Comparison of ENCODE assay signal across 11 cellular contexts in the genomic region with DNA sequence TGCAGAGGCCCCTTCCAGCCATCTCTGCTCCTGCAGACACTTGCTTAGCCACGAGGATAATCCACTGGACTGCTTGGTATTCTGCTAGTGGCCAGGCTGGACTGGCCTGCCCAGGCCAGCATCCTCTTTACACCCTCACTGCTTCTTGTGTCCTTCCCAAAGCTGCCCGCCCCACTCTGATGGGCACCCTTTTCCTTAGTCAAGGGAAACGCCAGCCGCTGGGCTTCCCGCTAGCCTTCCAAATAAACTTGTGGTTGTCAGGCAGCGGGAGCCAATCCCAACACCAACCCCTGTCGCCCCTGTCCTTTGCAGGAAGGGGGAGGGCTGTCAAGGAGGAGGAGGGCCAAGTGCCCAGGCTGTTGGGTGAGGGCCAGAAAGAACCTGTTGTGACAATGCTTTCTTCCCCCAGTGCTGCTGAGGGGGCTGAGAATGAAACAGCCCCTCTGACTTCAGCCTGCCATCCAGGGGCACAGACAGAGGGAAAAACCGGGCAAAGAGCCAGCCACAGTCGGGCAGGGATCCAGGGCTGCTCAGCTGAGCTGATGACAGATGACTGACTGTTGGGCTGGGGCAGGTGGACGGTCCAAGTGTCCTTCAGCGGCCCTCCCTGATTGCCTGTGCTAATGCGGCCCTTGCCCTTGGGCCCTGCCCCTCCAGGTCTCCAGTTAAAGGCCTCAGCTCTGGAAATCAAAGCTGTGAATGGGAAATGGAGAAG. TPM values are rescaled to one million over a fixed set of nuclear protein-coding genes. Genes with fewer than 3 reads are reported as not detected.
DNase-seq lines count a peak whose midpoint lies in the region; ATAC-seq, FAIRE-seq and TF ChIP-seq lines count a peak whose summit lies in the region.
"Not testable (repeated sequence)": the region's sequence is repeated elsewhere in the genome, so short reads cannot be mapped to it uniquely, and the experiment has no call there.
"Had no signal": no experiment of that assay in that cellular context is flagged by ENCODE, and none has a peak within 500 bp of the region (broad histone marks: within the 10 kb centered on the region; RNA-seq: fewer than 3 reads in every experiment).

No MANE protein-coding gene starts in this region.

- in situ Hi-C loops in Panc1 (cut with HindIII; ENCODE audit: low pct_unique_long_range_greater_than_20kb, low sequenced_read_pairs); K562 (cut with MboI): not testable (repeated sequence)

- not testable (repeated sequence) for TF ChIP-seq CTCF in Panc1 (IDR thresholded peaks at IDR 0.05); K562 (IDR thresholded peaks at IDR 0.05 in 2 of 3, conservative IDR thresholded peaks at IDR 0.05 in 1 of 3; ENCODE audit: insufficient read depth in 2 of 3, low read depth in 1 of 3, low read length in 3 of 3); gastroesophageal sphincter (IDR thresholded peaks at IDR 0.05); psoas muscle (IDR thresholded peaks at IDR 0.05)

- not testable (repeated sequence) for H3K27me3 ChIP-seq in Panc1 (ENCODE audit: control insufficient read depth, insufficient read depth, low read length); gastroesophageal sphincter; layer of hippocampus (ENCODE audit: control insufficient read depth, insufficient read depth, low read length); aorta (ENCODE audit: control insufficient read depth in 1 of 2, insufficient read depth in 2 of 2, low read length in 1 of 2)
- peaks cover 10 to 36% of the 10 kb centered on the region in 2 experiments; a peak in 4 of 5 replicates for H3K27me3 ChIP-seq in K562 (ENCODE audit: control insufficient read depth in 2 of 2, insufficient read depth in 2 of 2, low read length in 2 of 2)
- H3K27me3 ChIP-seq in psoas muscle (ENCODE audit: insufficient read depth in 3 of 3, low read length in 2 of 3): peaks cover 0 to 15% (median 0%) of the 10 kb centered on the region in 3 donors

- H3K4me3 ChIP-seq in Panc1 (ENCODE audit: low read depth in 2 of 2, low read length in 2 of 2); K562; gastroesophageal sphincter; psoas muscle; aorta (ENCODE audit: low read length in 2 of 2): not testable (repeated sequence)

- not testable (repeated sequence) for H3K9me3 ChIP-seq in Panc1 (ENCODE audit: control insufficient read depth, insufficient read depth, low read depth, low read length); K562 (replicated peaks; ENCODE audit: control insufficient read depth, insufficient read depth, low read depth, low read length); gastroesophageal sphincter; psoas muscle; aorta (ENCODE audit: control insufficient read depth, low read length)

- not testable (repeated sequence) for H3K36me3 ChIP-seq in Panc1 (ENCODE audit: control insufficient read depth, insufficient read depth, low read length); K562 (ENCODE audit: control insufficient read depth, insufficient read depth, low read length); gastroesophageal sphincter; psoas muscle (ENCODE audit: insufficient read depth in 1 of 2, low read depth in 1 of 2); aorta (ENCODE audit: control insufficient read depth in 1 of 2, insufficient read depth in 2 of 2, low read length in 1 of 2)

- DNase-seq in DMS53 (lab: John Stamatoyannopoulos, UW) (peak; percentile 62), NCI-H1694 (lab: John Stamatoyannopoulos, UW) (peak; percentile 48), psoas muscle (peak; percentile 51 to 76), aorta (peak; percentile 58 to 85)
- not testable (repeated sequence) for DNase-seq in Panc1 (ENCODE audit: low read depth, low spot score); K562 (ENCODE audit: extremely low read depth in 1 of 4, low spot score in 3 of 4)

- TF ChIP-seq RAD21 in K562 (CRISPR knock-in tag; conservative IDR thresholded peaks at IDR 0.05 in 1 of 2, IDR thresholded peaks at IDR 0.05 in 1 of 2): not testable (repeated sequence)

- H3K9me1 ChIP-seq in K562 (ENCODE audit: control insufficient read depth, insufficient read depth, low read length): not testable (repeated sequence)

- H3K4me2 ChIP-seq in K562 (ENCODE audit: insufficient read depth, low read length): not testable (repeated sequence)

- H3K79me2 ChIP-seq in K562 (ENCODE audit: control insufficient read depth, insufficient read depth, low read length): not testable (repeated sequence)

- not testable (repeated sequence) for H2AFZ ChIP-seq in K562 (ENCODE audit: low read depth, low read length)

- not testable (repeated sequence) for TF ChIP-seq EP300 in K562 (IDR thresholded peaks at IDR 0.05; ENCODE audit: low read length); gastroesophageal sphincter (IDR thresholded peaks at IDR 0.05)

- intact Hi-C loops in Panc1 (cut with micrococcal nuclease; ENCODE audit: unreplicated experiment); K562 (cut with micrococcal nuclease); psoas muscle (cut with DNase I); aorta (cut with DNase I): not testable (repeated sequence)

- not testable (repeated sequence) for H3K9ac ChIP-seq in K562 (ENCODE audit: insufficient read depth in 1 of 2, low read depth in 2 of 2, low read length in 2 of 2)

- FAIRE-seq in K562 (lab: Jason Lieb, UNC): not testable (repeated sequence)

- H3K4me1 ChIP-seq in Panc1 (ENCODE audit: control insufficient read depth, insufficient read depth, low read length); psoas muscle; aorta (ENCODE audit: control insufficient read depth in 1 of 2, insufficient read depth in 2 of 2, low read length in 2 of 2): not testable (repeated sequence)
- H3K4me1 ChIP-seq in K562 (replicated peaks in 1 of 2; ENCODE audit: control insufficient read depth in 2 of 2, insufficient read depth in 2 of 2, low read length in 2 of 2): peaks cover 0 to 13% of the 10 kb centered on the region in 2 experiments; a peak in 2 of 5 replicates
- H3K4me1 ChIP-seq in gastroesophageal sphincter: peaks cover 0 to 41% (median 0%) of the 10 kb centered on the region in 3 donors

- POLR2A ChIA-PET in Panc1 (lab: Charles Lee); K562 (lab: Yijun Ruan, JAX): not testable (repeated sequence)

- CTCF ChIA-PET in Panc1 (lab: Charles Lee); K562 (lab: Yijun Ruan, JAX; ENCODE audit: low intra/inter-chr PET ratio): not testable (repeated sequence)

- 5% methylated on average over 6 of the region's 12 CpGs for WGBS in K562 (ENCODE audit: insufficient coverage, low coverage, missing lambda C conversion rate)
- 0% methylated on average over 1 of the region's 12 CpGs; no CpG with 5 or more reads in 1 of the 2 donors for whole genome bisulfite sequencing in gastroesophageal sphincter (ENCODE audit: low coverage in 1 of 2), 2 donors
- 11 to 22% (median 19%) methylated on average over 5 to 10 of the region's 12 CpGs for WGBS in psoas muscle, 3 donors
- 2 to 3% methylated on average over 8 to 10 of the region's 12 CpGs for WGBS in aorta, 2 donors

- not testable (repeated sequence) for BruUV-seq in Panc1 (replicated peaks; lab: Mats Ljungman, UMichigan); K562 (replicated peaks; lab: Mats Ljungman, UMichigan)

- not testable (repeated sequence) for H4K20me1 ChIP-seq in K562 (replicated peaks; ENCODE audit: control insufficient read depth, insufficient read depth, low read length)

- not testable (repeated sequence) for TF ChIP-seq POLR2A in K562 (conservative IDR thresholded peaks at IDR 0.05); gastroesophageal sphincter (IDR thresholded peaks at IDR 0.05)

- H3K27ac ChIP-seq in Panc1 (ENCODE audit: low read length); K562 (ENCODE audit: extremely low read depth, low read depth, low read length); psoas muscle: not testable (repeated sequence)
- H3K27ac ChIP-seq in gastroesophageal sphincter: peak overlapping the region in 3 of 4 donors; percentile 64 to 66 (median 66)
- peak overlapping the region; percentile 59 for H3K27ac ChIP-seq in layer of hippocampus (ENCODE audit: low read depth, low read length)
- H3K27ac ChIP-seq in aorta (ENCODE audit: low read depth in 1 of 2, low read length in 2 of 2): peak overlapping the region in 1 of 2 donors; percentile 90

- ATAC-seq in Panc1: peak; percentile 62; the same call in 1 of the 2 replicates
- peak; percentile 42; the same call in 2 of the 3 replicates for ATAC-seq in K562
- not testable (repeated sequence) for ATAC-seq in gastroesophageal sphincter
- peak; percentile 86 to 94 (median 90) for ATAC-seq in psoas muscle
- ATAC-seq in aorta (ENCODE audit: low FRiP score): peak; percentile 54

RNA-seq across cellular contexts. Expression of a gene that starts 3.5 kb away (rescaled TPM):
- total RNA-seq in Panc1 (2021; ENCODE audit: unreplicated experiment) (0.05 TPM), K562 (2014; rRNA removed) (0.05 TPM in 1 of 2 replicates, not detected in the other), K562 (2014; rRNA removed; fragmentation: Illumina TruSeq; extraction: Trizol) (not detected in 2 replicates), K562 (2015; rRNA removed; fragmentation: Illumina TruSeq; extraction: Trizol) (not detected in 2 replicates), K562 (2021) (0.02 and 0.09 TPM in 2 replicates), gastroesophageal sphincter (1 to 10 TPM in 2 of 4 donors, under 1 TPM in 2; 0.62 to 3.2 (median 1.6) TPM), psoas muscle (under 1 TPM; 0.04 to 0.20 (median 0.15) TPM), aorta (1 to 10 TPM; 2.4 to 6.0 TPM)
- 0.04 TPM for polyA plus RNA-seq in Panc1 (2012; ENCODE audit: insufficient read length)
- 0.16 TPM in 1 of 2 replicates, not detected in the other for total RNA-seq in K562 (2011; cell fraction: chromatin; rRNA removed; ENCODE audit: low replicate concordance)
- under 0.01 TPM in 2 replicates for total RNA-seq in K562 (2011; cell fraction: nucleolus; rRNA removed)
- 0.07 and 0.08 TPM in 2 replicates for total RNA-seq in K562 (2011; cell fraction: nucleoplasm; rRNA removed)
- polyA plus RNA-seq in K562 (2011; rRNA removed) (0.01 TPM in 1 of 2 replicates, not detected in the other), K562 (2014; fragmentation: Illumina TruSeq; extraction: Trizol) (not detected in 2 replicates), K562 (2014; fragmentation: Nextera tagmentation; extraction: Ambion mirVana) (not detected), K562 (2014; rRNA removed) (not detected in 2 replicates), psoas muscle (1 to 10 TPM in 1 of 3 donors, under 1 TPM in 2; 0.01 to 5.8 (median 0.08) TPM), aorta (under 1 TPM; 0.49 to 0.88 TPM)
- polyA plus RNA-seq in K562 (2011; cell fraction: cytosol; rRNA removed): 0.04 TPM in 1 of 2 replicates, not detected in the other
- not detected in 2 replicates for polyA plus RNA-seq in K562 (2011; cell fraction: nucleus; rRNA removed)
- not detected in 2 replicates for polyA plus RNA-seq in K562 (2012)
- 0.04 TPM in 1 of 2 replicates, not detected in the other for polyA minus RNA-seq in K562 (2011; rRNA and poly(A)+ RNA removed)
- polyA minus RNA-seq in K562 (2011; cell fraction: cytosol; rRNA and poly(A)+ RNA removed): not detected in 2 replicates
- 0.11 and 0.13 TPM in 2 replicates for polyA minus RNA-seq in K562 (2011; cell fraction: nucleus; rRNA and poly(A)+ RNA removed)
- total RNA-seq: activated CD4-positive, alpha-beta T cell treated with anti-CD3 and anti-CD28 coated beads, Interleukin-2, amount 10 ng/mL, durations not matched to agents 24 days and 14 days had no signal

RNA-seq across cellular contexts. Expression of a gene that starts 34.3 kb away (rescaled TPM):
- total RNA-seq in Panc1 (2021; ENCODE audit: unreplicated experiment) (19.0 TPM), K562 (2014; rRNA removed) (11.3 and 15.0 TPM in 2 replicates), K562 (2014; rRNA removed; fragmentation: Illumina TruSeq; extraction: Trizol) (17.6 and 18.2 TPM in 2 replicates), K562 (2015; rRNA removed; fragmentation: Illumina TruSeq; extraction: Trizol) (18.4 and 19.0 TPM in 2 replicates), K562 (2021) (16.6 and 18.0 TPM in 2 replicates), gastroesophageal sphincter (10 to 100 TPM in 3 of 4 donors, 1 to 10 TPM in 1; 9.8 to 21.8 (median 13.8) TPM), psoas muscle (1 to 10 TPM; 5.9 to 7.9 (median 7.0) TPM), aorta (10 to 100 TPM; 20.5 to 21.5 TPM)
- 6.5 TPM for polyA plus RNA-seq in Panc1 (2012; ENCODE audit: insufficient read length)
- total RNA-seq in K562 (2011; cell fraction: chromatin; rRNA removed; ENCODE audit: low replicate concordance): 30.7 and 44.8 TPM in 2 replicates
- total RNA-seq in K562 (2011; cell fraction: nucleolus; rRNA removed): 22.4 and 25.5 TPM in 2 replicates
- total RNA-seq in K562 (2011; cell fraction: nucleoplasm; rRNA removed): 32.1 and 44.1 TPM in 2 replicates
- polyA plus RNA-seq in K562 (2011; rRNA removed) (28.3 and 30.2 TPM in 2 replicates), K562 (2014; fragmentation: Illumina TruSeq; extraction: Trizol) (9.2 and 11.2 TPM in 2 replicates), K562 (2014; fragmentation: Nextera tagmentation; extraction: Ambion mirVana) (1 to 10 TPM; 6.1 to 7.3 TPM), K562 (2014; rRNA removed) (10.0 and 10.2 TPM in 2 replicates), psoas muscle (1 to 10 TPM; 3.1 to 9.5 (median 9.2) TPM), aorta (1 to 10 TPM; 4.2 to 5.6 TPM)
- 11.9 and 20.5 TPM in 2 replicates for polyA plus RNA-seq in K562 (2011; cell fraction: cytosol; rRNA removed)
- 13.3 and 13.8 TPM in 2 replicates for polyA plus RNA-seq in K562 (2011; cell fraction: nucleus; rRNA removed)
- 9.2 and 10.2 TPM in 2 replicates for polyA plus RNA-seq in K562 (2012)
- polyA minus RNA-seq in K562 (2011; rRNA and poly(A)+ RNA removed): 27.1 and 27.2 TPM in 2 replicates
- 10.6 and 13.2 TPM in 2 replicates for polyA minus RNA-seq in K562 (2011; cell fraction: cytosol; rRNA and poly(A)+ RNA removed)
- 8.9 and 17.3 TPM in 2 replicates for polyA minus RNA-seq in K562 (2011; cell fraction: nucleus; rRNA and poly(A)+ RNA removed)

RNA-seq across cellular contexts. Expression of a gene that starts 37.1 kb away (rescaled TPM):
- total RNA-seq in Panc1 (2021; ENCODE audit: unreplicated experiment) (0.15 TPM), K562 (2014; rRNA removed) (not detected in 2 replicates), K562 (2014; rRNA removed; fragmentation: Illumina TruSeq; extraction: Trizol) (not detected in 2 replicates), K562 (2015; rRNA removed; fragmentation: Illumina TruSeq; extraction: Trizol) (0.07 TPM in 1 of 2 replicates, not detected in the other), K562 (2021) (0.18 and 0.20 TPM in 2 replicates), gastroesophageal sphincter (not detected), psoas muscle (under 1 TPM in 1 of 4 donors, not detected in 3; 0.27 TPM), aorta (not detected)
- not detected for polyA plus RNA-seq in Panc1 (2012; ENCODE audit: insufficient read length)
- 0.48 and 0.88 TPM in 2 replicates for total RNA-seq in K562 (2011; cell fraction: chromatin; rRNA removed; ENCODE audit: low replicate concordance)
- total RNA-seq in K562 (2011; cell fraction: nucleolus; rRNA removed): 0.26 and 0.50 TPM in 2 replicates
- 0.59 and 0.76 TPM in 2 replicates for total RNA-seq in K562 (2011; cell fraction: nucleoplasm; rRNA removed)
- polyA plus RNA-seq in K562 (2011; rRNA removed) (0.06 and 0.09 TPM in 2 replicates), K562 (2014; fragmentation: Illumina TruSeq; extraction: Trizol) (0.40 TPM in 1 of 2 replicates, not detected in the other), K562 (2014; fragmentation: Nextera tagmentation; extraction: Ambion mirVana) (not detected), K562 (2014; rRNA removed) (0.05 and 0.21 TPM in 2 replicates), psoas muscle (under 1 TPM in 2 of 3 donors, not detected in 1; 0.04 to 0.14 TPM), aorta (1 to 10 TPM in 1 of 2 donors, under 1 TPM in 1; 0.97 to 1.5 TPM)
- 0.03 and 0.19 TPM in 2 replicates for polyA plus RNA-seq in K562 (2011; cell fraction: cytosol; rRNA removed)
- polyA plus RNA-seq in K562 (2011; cell fraction: nucleus; rRNA removed): 0.34 and 0.58 TPM in 2 replicates
- polyA plus RNA-seq in K562 (2012): not detected in 2 replicates
- polyA minus RNA-seq in K562 (2011; rRNA and poly(A)+ RNA removed): 0.07 and 0.09 TPM in 2 replicates
- polyA minus RNA-seq in K562 (2011; cell fraction: cytosol; rRNA and poly(A)+ RNA removed): not detected in 2 replicates
- polyA minus RNA-seq in K562 (2011; cell fraction: nucleus; rRNA and poly(A)+ RNA removed): 0.22 TPM in 1 of 2 replicates, not detected in the other
- total RNA-seq: activated CD4-positive, alpha-beta T cell treated with anti-CD3 and anti-CD28 coated beads, Interleukin-2, amount 10 ng/mL, durations not matched to agents 24 days and 14 days; fibroblast of villous mesenchyme had no signal
- polyA plus RNA-seq: BJ had no signal

RNA-seq across cellular contexts. Expression of a gene that starts 57.3 kb away (rescaled TPM):
- total RNA-seq in Panc1 (2021; ENCODE audit: unreplicated experiment) (9.0 TPM), K562 (2014; rRNA removed) (9.0 and 13.0 TPM in 2 replicates), K562 (2014; rRNA removed; fragmentation: Illumina TruSeq; extraction: Trizol) (7.6 and 9.1 TPM in 2 replicates), K562 (2015; rRNA removed; fragmentation: Illumina TruSeq; extraction: Trizol) (6.8 and 7.2 TPM in 2 replicates), K562 (2021) (12.6 and 13.9 TPM in 2 replicates), gastroesophageal sphincter (10 to 100 TPM in 1 of 4 donors, 1 to 10 TPM in 3; 7.2 to 12.0 (median 9.3) TPM), psoas muscle (1 to 10 TPM; 1.8 to 2.6 (median 2.1) TPM), aorta (10 to 100 TPM in 1 of 2 donors, 1 to 10 TPM in 1; 6.8 to 10.3 TPM)
- 7.4 TPM for polyA plus RNA-seq in Panc1 (2012; ENCODE audit: insufficient read length)
- total RNA-seq in K562 (2011; cell fraction: chromatin; rRNA removed; ENCODE audit: low replicate concordance): 31.6 and 45.2 TPM in 2 replicates
- 32.4 and 38.0 TPM in 2 replicates for total RNA-seq in K562 (2011; cell fraction: nucleolus; rRNA removed)
- total RNA-seq in K562 (2011; cell fraction: nucleoplasm; rRNA removed): 45.1 and 54.6 TPM in 2 replicates
- polyA plus RNA-seq in K562 (2011; rRNA removed) (27.6 and 30.2 TPM in 2 replicates), K562 (2014; fragmentation: Illumina TruSeq; extraction: Trizol) (15.6 and 17.0 TPM in 2 replicates), K562 (2014; fragmentation: Nextera tagmentation; extraction: Ambion mirVana) (1 to 10 TPM; 1.6 to 2.8 TPM), K562 (2014; rRNA removed) (10.9 and 13.0 TPM in 2 replicates), psoas muscle (1 to 10 TPM; 2.4 to 4.2 (median 2.7) TPM), aorta (10 to 100 TPM in 1 of 2 donors, 1 to 10 TPM in 1; 2.3 to 11.0 TPM)
- 70.9 and 80.2 TPM in 2 replicates for polyA plus RNA-seq in K562 (2011; cell fraction: cytosol; rRNA removed)
- polyA plus RNA-seq in K562 (2011; cell fraction: nucleus; rRNA removed): 37.7 and 43.4 TPM in 2 replicates
- 10.1 and 12.8 TPM in 2 replicates for polyA plus RNA-seq in K562 (2012)
- 29.7 and 48.7 TPM in 2 replicates for polyA minus RNA-seq in K562 (2011; rRNA and poly(A)+ RNA removed)
- 18.2 and 21.3 TPM in 2 replicates for polyA minus RNA-seq in K562 (2011; cell fraction: cytosol; rRNA and poly(A)+ RNA removed)
- polyA minus RNA-seq in K562 (2011; cell fraction: nucleus; rRNA and poly(A)+ RNA removed): 16.7 and 17.2 TPM in 2 replicates
